In the genomic region with DNA sequence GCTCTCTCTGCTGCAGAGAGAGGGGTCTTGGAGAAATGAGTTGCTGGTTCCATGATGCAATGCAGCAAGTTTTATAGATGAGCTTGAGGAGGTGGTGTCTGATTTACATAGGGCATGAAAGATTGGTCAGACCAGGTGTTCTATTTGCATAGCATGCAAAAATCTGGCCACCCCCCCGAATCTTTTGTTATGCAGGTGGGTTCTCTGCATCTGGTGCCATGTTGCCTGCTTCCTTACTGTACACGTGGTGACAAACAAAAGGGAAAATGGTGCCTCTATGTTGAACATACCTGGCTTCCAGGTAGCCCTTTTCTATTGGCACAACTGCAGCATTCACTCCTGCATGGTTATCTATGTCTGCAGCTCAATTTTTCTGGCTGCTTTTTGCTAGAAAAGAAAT, we compare ENCODE assay signal across 19 cellular contexts.
"Had no signal": no experiment of that assay in that cellular context is flagged by ENCODE, and none has a peak within 500 bp of the region (broad histone marks: within the 10 kb centered on the region; RNA-seq: fewer than 3 reads in every experiment).

No MANE protein-coding gene starts in this region.

- H3K27me3 ChIP-seq: heart left ventricle, neutrophil, testis, tibial nerve had no signal

- H3K4me1 ChIP-seq: heart left ventricle, spleen, testis, tibial nerve had no signal

- ATAC-seq: esophagus mucosa; heart left ventricle; left lobe of liver; mucosa of descending colon; naive thymus-derived CD8-positive, alpha-beta T cell; sciatic nerve; stimulated activated memory B cell treated with anti-CD40 and anti-IgM and Interleukin-4, amounts not matched to agents 10 μg/mL and 1 μg/mL and 100 μg/mL, for 72 hours had no signal

- H3K27ac ChIP-seq: heart left ventricle, neutrophil, spleen, testis, tibial nerve had no signal

- H3K9me3 ChIP-seq: heart left ventricle, mucosa of descending colon, neutrophil, testis, tibial nerve had no signal

- DNase-seq: effector memory CD4-positive, alpha-beta T cell; heart left ventricle; hippocampal formation; islet precursor cell; mammary epithelial cell; mucosa of descending colon; naive thymus-derived CD8-positive, alpha-beta T cell; posterior cingulate gyrus; spleen; stimulated activated CD4-positive, alpha-beta T cell treated with anti-CD3 and anti-CD28 coated beads, Interleukin-15, amount 100 ng/mL, for 24 hours; stimulated activated CD4-positive, alpha-beta T cell treated with anti-CD3 and anti-CD28 coated beads, Interleukin-1b, Interleukin-23, amount 100 ng/mL, for 48 hours; stimulated activated CD4-positive, alpha-beta T cell treated with anti-CD3 and anti-CD28 coated beads, Interleukin-4, amount 100 ng/mL, for 24 hours; testis had no signal

- H3K36me3 ChIP-seq: heart left ventricle, neutrophil, spleen, tibial nerve had no signal

- H3K4me3 ChIP-seq: heart left ventricle, mucosa of descending colon, spleen, testis, tibial nerve had no signal
